Comparison of ENCODE assay signal across 8 cellular contexts in the genomic region with DNA sequence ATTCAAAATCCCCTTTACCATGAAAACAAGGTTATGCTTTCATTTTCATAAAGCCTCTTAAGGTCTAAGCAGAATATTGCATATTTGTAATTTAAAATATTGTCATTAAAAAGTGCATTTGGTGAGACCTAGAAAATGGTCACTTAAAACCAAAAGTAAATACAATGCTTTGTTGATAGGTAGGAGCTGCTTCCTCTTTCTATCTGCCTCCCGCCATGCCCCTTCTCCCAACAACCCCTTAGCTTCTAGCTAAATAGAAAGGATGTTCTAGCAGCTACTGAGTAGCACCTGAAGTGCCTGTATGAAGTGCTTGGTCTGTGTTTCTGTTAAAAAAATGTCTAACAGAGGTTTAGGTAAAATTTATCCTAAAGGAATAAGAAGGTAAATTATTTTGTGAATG.
ATAC-seq and FAIRE-seq lines count a peak whose summit lies in the region.

No MANE protein-coding gene starts in this region.

- ATAC-seq in GM18498 (IDR thresholded peaks at IDR 0.05; ENCODE audit: unreplicated experiment) (peak; percentile 89), GM18909 (IDR thresholded peaks at IDR 0.05; ENCODE audit: poor library complexity, unreplicated experiment) (peak; percentile 86), GM19468 (IDR thresholded peaks at IDR 0.05; ENCODE audit: extremely low read depth, unreplicated experiment) (peak; percentile 29), GM21717 (IDR thresholded peaks at IDR 0.05; ENCODE audit: unreplicated experiment) (peak; percentile 93), HG02870 (IDR thresholded peaks at IDR 0.05; ENCODE audit: unreplicated experiment) (peak; percentile 70), HG03108 (IDR thresholded peaks at IDR 0.05; ENCODE audit: unreplicated experiment) (peak; percentile 57), HG03460 (IDR thresholded peaks at IDR 0.05; ENCODE audit: unreplicated experiment) (peak; percentile 87)

- peak; percentile 33 for FAIRE-seq in colon (lab: Jason Lieb, UNC)

Comparison
In these comparisons a context has a peak if more than half of its experiments do, and no peak if none do; other contexts are left out.
1. Peak in every context shown above with its lines: ATAC-seq.
2. ATAC-seq: peak in every context shown above with its lines; median percentile 93 in GM21717; 89 in GM18498; 87 in HG03460; 86 in GM18909; 70 in HG02870; 57 in HG03108; 29 in GM19468.